ENCODE assay signal across 19 cellular contexts in genomic region chr21:16570196-16570595, GRCh38.
DNase-seq lines count a peak whose midpoint lies in the region; ATAC-seq and TF ChIP-seq lines count a peak whose summit lies in the region.
"Had no signal": no experiment of that assay in that cellular context is flagged by ENCODE, and none has a peak within 500 bp of the region (broad histone marks: within the 10 kb centered on the region; RNA-seq: fewer than 3 reads in every experiment).

No MANE protein-coding gene starts in this region.

- H2AK5ac ChIP-seq in mesendoderm (ENCODE audit: low read length): no peak overlapping the region

- H3F3A ChIP-seq in SK-N-SH (replicated peaks; ENCODE audit: insufficient read depth): peaks cover 30% of the 10 kb centered on the region

- H3K9me3 ChIP-seq in SK-N-SH: no peaks in the 10 kb centered on the region
- H3K9me3 ChIP-seq: mucosa of descending colon had no signal

- H2BK5ac ChIP-seq in mesendoderm (ENCODE audit: low read length): no peak overlapping the region

- no peak overlapping the region for H3K27ac ChIP-seq in SK-N-SH (ENCODE audit: low read depth in 2 of 2, low read length in 1 of 2)
- H3K27ac ChIP-seq in mesendoderm (ENCODE audit: low read depth, low read length): no peak overlapping the region
- H3K27ac ChIP-seq: 22Rv1, C4-2B had no signal

- H3K4me3 Mint-ChIP-seq in chondrocyte (ENCODE audit: unreplicated experiment): no peak overlapping the region
- no peak overlapping the region for H3K4me3 Mint-ChIP-seq in nephron
- H3K4me3 Mint-ChIP-seq: activated naive CD8-positive, alpha-beta T cell treated with anti-CD3 and anti-CD28 coated beads, Interleukin-2, amount 50 U/mL, for 24 hours had no signal

- TF ChIP-seq RAD21 in SK-N-SH (IDR thresholded peaks at IDR 0.05; ENCODE audit: low read length): no peak

- TF ChIP-seq EP300 in SK-N-SH (IDR thresholded peaks at IDR 0.05; ENCODE audit: borderline replicate concordance in 1 of 2, low read depth in 1 of 2, low read length in 1 of 2): no peak

- no peak overlapping the region for H2BK120ac ChIP-seq in mesendoderm (ENCODE audit: low read depth, low read length)

- H3K9ac ChIP-seq in SK-N-SH (no peak overlapping the region), mesendoderm (ENCODE audit: low read length) (no peak overlapping the region)

- peaks cover 0 to 11% of the 10 kb centered on the region in 2 experiments; a peak in 3 of 4 replicates for H3K4me1 ChIP-seq in SK-N-SH (ENCODE audit: control insufficient read depth in 1 of 2, insufficient read depth in 2 of 2, low read depth in 1 of 2, low read length in 1 of 2)
- H3K4me1 ChIP-seq in mesendoderm (ENCODE audit: control insufficient read depth, low read depth, low read length): peaks cover 1% of the 10 kb centered on the region

- no peak for DNase-seq in SK-N-SH
- DNase-seq in chondrocyte (ENCODE audit: low spot score): no peak
- DNase-seq in mesendoderm: no peak
- DNase-seq in Right ventricle myocardium superior: no peak
- DNase-seq in iPS-NIHi7 (ENCODE audit: extremely low spot score): no peak
- DNase-seq: activated CD4-positive, CD25-positive, alpha-beta regulatory T cell; activated naive CD8-positive, alpha-beta T cell treated with anti-CD3 and anti-CD28 coated beads, Interleukin-2, amount 50 U/mL, for 24 hours; DMS153; effector memory CD4-positive, alpha-beta T cell; mucosa of descending colon; NCI-H1436 treated with DMSO at 0.1 percent for 48 hours; RPMI8226; stimulated activated CD4-positive, alpha-beta T cell treated with anti-CD3 and anti-CD28 coated beads, Interleukin-4, amount 100 ng/mL, for 1 hour had no signal

- H4K5ac ChIP-seq in mesendoderm (ENCODE audit: low read length): no peak overlapping the region

- no peaks in the 10 kb centered on the region for H3K79me1 ChIP-seq in mesendoderm (ENCODE audit: low read length)

- ATAC-seq in SK-N-SH treated with all-trans-retinoic acid at 6 μM for 48 hours (no peak), Right ventricle myocardium superior (ENCODE audit: poor library complexity) (no peak), GM18502 (IDR thresholded peaks at IDR 0.05; ENCODE audit: poor library complexity, unreplicated experiment) (no peak)
- ATAC-seq: activated naive CD8-positive, alpha-beta T cell treated with anti-CD3 and anti-CD28 coated beads, Interleukin-2, amount 50 U/mL, for 24 hours; HCT116; mucosa of descending colon had no signal

- H4K8ac ChIP-seq in mesendoderm (ENCODE audit: low read depth, low read length): no peak overlapping the region

- H3K4ac ChIP-seq in mesendoderm (ENCODE audit: low read depth, low read length): no peak overlapping the region

- H3K4me1 Mint-ChIP-seq in chondrocyte (ENCODE audit: low read depth): peaks cover 74% of the 10 kb centered on the region
- peaks cover 53% of the 10 kb centered on the region for H3K4me1 Mint-ChIP-seq in nephron
- H3K4me1 Mint-ChIP-seq: activated naive CD8-positive, alpha-beta T cell treated with anti-CD3 and anti-CD28 coated beads, Interleukin-2, amount 50 U/mL, for 24 hours had no signal

- no peaks in the 10 kb centered on the region for H3K27me3 ChIP-seq in SK-N-SH (ENCODE audit: insufficient read depth)
- H3K27me3 ChIP-seq in mesendoderm (ENCODE audit: insufficient read depth, low read length, poor library complexity): no peaks in the 10 kb centered on the region

- H3K9me2 ChIP-seq in SK-N-SH: no peaks in the 10 kb centered on the region

- CTCF ChIA-PET in SK-N-SH (lab: Yijun Ruan, JAX): interaction anchor here (1.4 kb wide), 1 partner anchor 9 kb away, joined by 3 read pairs; no protein-coding TSS in a partner anchor

- no peak overlapping the region for H3K23ac ChIP-seq in mesendoderm (ENCODE audit: low read length)

- H3K36me3 ChIP-seq in SK-N-SH (replicated peaks in 1 of 2; ENCODE audit: control insufficient read depth in 1 of 2, insufficient read depth in 2 of 2, low read length in 1 of 2): no peaks in the 10 kb centered on the region
- H3K36me3 ChIP-seq in mesendoderm (ENCODE audit: control insufficient read depth, insufficient read depth, low read length): no peaks in the 10 kb centered on the region

- H3K27ac Mint-ChIP-seq in chondrocyte (ENCODE audit: unreplicated experiment) (peak overlapping the region; percentile 51), nephron (peak overlapping the region; percentile 25 to 69 (median 66))
- H3K27ac Mint-ChIP-seq: activated naive CD8-positive, alpha-beta T cell treated with anti-CD3 and anti-CD28 coated beads, Interleukin-2, amount 50 U/mL, for 24 hours had no signal

- H3K4me3 ChIP-seq in SK-N-SH (ENCODE audit: low read depth in 2 of 2, low read length in 1 of 2) (no peak overlapping the region), mesendoderm (ENCODE audit: low read length) (no peak overlapping the region)
- H3K4me3 ChIP-seq: mucosa of descending colon had no signal

- H3K4me2 ChIP-seq in SK-N-SH (no peak overlapping the region), mesendoderm (ENCODE audit: low read length) (no peak overlapping the region)

- intact Hi-C loops in Right ventricle myocardium superior (cut with DNase I): no loop called here

- H4K20me1 ChIP-seq in SK-N-SH (ENCODE audit: insufficient read depth): no peaks in the 10 kb centered on the region

- TF ChIP-seq CTCF in SK-N-SH (IDR thresholded peaks at IDR 0.05) (no peak), chondrocyte (IDR thresholded peaks at IDR 0.05) (no peak), nephron (IDR thresholded peaks at IDR 0.05; ENCODE audit: unreplicated experiment in 3 of 3) (no peak)

- no peak overlapping the region for H2BK15ac ChIP-seq in mesendoderm (replicated peaks; ENCODE audit: low read depth)

- H3K18ac ChIP-seq in mesendoderm (ENCODE audit: low read length): no peak overlapping the region

- H3K27me3 Mint-ChIP-seq in chondrocyte (ENCODE audit: low read depth): no peaks in the 10 kb centered on the region
- no peaks in the 10 kb centered on the region for H3K27me3 Mint-ChIP-seq in nephron (ENCODE audit: low read depth)
- H3K27me3 Mint-ChIP-seq: activated naive CD8-positive, alpha-beta T cell treated with anti-CD3 and anti-CD28 coated beads, Interleukin-2, amount 50 U/mL, for 24 hours had no signal

- H2AFZ ChIP-seq in SK-N-SH (ENCODE audit: low read depth): peak overlapping the region; percentile 1; the same call in 1 of the 2 replicates

- no peak overlapping the region for H3K56ac ChIP-seq in mesendoderm (ENCODE audit: low read length)

- WGBS in SK-N-SH (ENCODE audit: low lambda C conversion rate): 82% methylated on average over 5 of the region's 5 CpGs
- no CpG with 5 or more reads among the region's 5 CpGs for WGBS in mesendoderm (ENCODE audit: extremely low coverage, insufficient coverage, low lambda C conversion rate)

- H3K79me2 ChIP-seq in SK-N-SH (ENCODE audit: insufficient read depth): no peaks in the 10 kb centered on the region
- no peaks in the 10 kb centered on the region for H3K79me2 ChIP-seq in mesendoderm (ENCODE audit: control insufficient read depth, insufficient read depth, low read length)

- POLR2A ChIA-PET in SK-N-SH (lab: Yijun Ruan, JAX): no interaction called here

- H3K9me3 Mint-ChIP-seq in chondrocyte (ENCODE audit: low read depth) (no peaks in the 10 kb centered on the region), nephron (no peaks in the 10 kb centered on the region)
- H3K9me3 Mint-ChIP-seq: activated naive CD8-positive, alpha-beta T cell treated with anti-CD3 and anti-CD28 coated beads, Interleukin-2, amount 50 U/mL, for 24 hours had no signal

- H3K36me3 Mint-ChIP-seq in chondrocyte (ENCODE audit: low read depth) (peaks cover 4% of the 10 kb centered on the region), nephron (ENCODE audit: low read depth) (peaks cover 17% of the 10 kb centered on the region)

TF ChIP-seq in SK-N-SH, 30 proteins besides CTCF, POLR2A, EP300 and RAD21 (continues in another document):
- TF ChIP-seq ZBTB33 (IDR thresholded peaks at IDR 0.05; ENCODE audit: borderline replicate concordance, low read depth) (no peak), RXRA (IDR thresholded peaks at IDR 0.05; ENCODE audit: borderline replicate concordance, low read depth) (no peak), SIN3A (IDR thresholded peaks at IDR 0.05; ENCODE audit: borderline replicate concordance, low read depth, low read length) (no peak), NFIC (IDR thresholded peaks at IDR 0.05; ENCODE audit: borderline replicate concordance) (no peak)

TF ChIP-seq in SK-N-SH treated with all-trans-retinoic acid at 6 μM for 48 hours, 23 proteins besides CTCF, POLR2A, EP300 and RAD21 (continues in another document):
- TF ChIP-seq TOX (CRISPR knock-in tag; IDR thresholded peaks at IDR 0.05; ENCODE audit: borderline replicate concordance) (no peak), ZC3H10 (CRISPR knock-in tag; IDR thresholded peaks at IDR 0.05) (no peak), ZNF8 (CRISPR knock-in tag; IDR thresholded peaks at IDR 0.05) (no peak), GLIS3 (CRISPR knock-in tag; IDR thresholded peaks at IDR 0.05) (no peak), RARB (CRISPR knock-in tag; IDR thresholded peaks at IDR 0.05) (no peak), OSR1 (CRISPR knock-in tag; IDR thresholded peaks at IDR 0.05) (no peak), TCF4 (CRISPR knock-in tag; IDR thresholded peaks at IDR 0.05; ENCODE audit: borderline replicate concordance) (no peak), SNAI2 (CRISPR knock-in tag; IDR thresholded peaks at IDR 0.05) (no peak), ZFP30 (CRISPR knock-in tag; IDR thresholded peaks at IDR 0.05) (no peak)
- TF ChIP-seq, protein P1, sequence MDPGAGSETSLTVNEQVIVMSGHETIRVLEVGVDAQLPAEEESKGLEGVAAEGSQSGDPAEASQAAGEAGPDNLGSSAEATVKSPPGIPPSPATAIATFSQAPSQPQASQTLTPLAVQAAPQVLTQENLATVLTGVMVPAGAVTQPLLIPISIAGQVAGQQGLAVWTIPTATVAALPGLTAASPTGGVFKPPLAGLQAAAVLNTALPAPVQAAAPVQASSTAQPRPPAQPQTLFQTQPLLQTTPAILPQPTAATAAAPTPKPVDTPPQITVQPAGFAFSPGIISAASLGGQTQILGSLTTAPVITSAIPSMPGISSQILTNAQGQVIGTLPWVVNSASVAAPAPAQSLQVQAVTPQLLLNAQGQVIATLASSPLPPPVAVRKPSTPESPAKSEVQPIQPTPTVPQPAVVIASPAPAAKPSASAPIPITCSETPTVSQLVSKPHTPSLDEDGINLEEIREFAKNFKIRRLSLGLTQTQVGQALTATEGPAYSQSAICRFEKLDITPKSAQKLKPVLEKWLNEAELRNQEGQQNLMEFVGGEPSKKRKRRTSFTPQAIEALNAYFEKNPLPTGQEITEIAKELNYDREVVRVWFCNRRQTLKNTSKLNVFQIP (CRISPR knock-in tag; IDR thresholded peaks at IDR 0.05; ENCODE audit: borderline replicate concordance, low read depth): no peak
